Comparison of ENCODE assay signal across 3 cellular contexts in the genomic region with DNA sequence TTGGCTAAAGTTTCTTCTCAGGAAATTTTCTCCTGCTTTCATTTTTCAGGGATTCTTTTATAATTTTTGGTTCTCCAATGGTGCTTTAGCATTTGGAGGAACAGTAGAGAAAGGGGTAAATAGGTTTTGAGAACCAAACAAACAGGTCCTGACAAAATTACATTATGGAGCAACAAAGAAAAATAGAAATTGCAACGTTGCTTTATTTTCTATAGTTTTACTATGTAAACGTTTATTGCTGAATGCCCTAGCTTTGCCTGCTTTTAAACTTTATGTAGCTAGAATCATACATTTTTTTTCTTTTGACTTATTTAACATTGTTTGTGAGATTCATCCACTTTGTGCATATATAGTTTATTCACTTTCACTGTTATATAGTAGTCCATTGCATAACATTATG.
TF ChIP-seq lines count a peak whose summit lies in the region.

No MANE protein-coding gene starts in this region.

TF ChIP-seq in A549, 52 proteins besides CTCF, POLR2A, EP300 and RAD21:
- peak; percentile 86 for TF ChIP-seq MAFK (IDR thresholded peaks at IDR 0.05; ENCODE audit: partially characterized antibody)
- TF ChIP-seq JUN (IDR thresholded peaks at IDR 0.05), result no peak
- TF ChIP-seq NFE2L2 (conservative IDR thresholded peaks at IDR 0.05; ENCODE audit: low read length), result no peak

TF ChIP-seq in IMR-90, 13 proteins besides CTCF, POLR2A, EP300 and RAD21:
- TF ChIP-seq, protein P1, sequence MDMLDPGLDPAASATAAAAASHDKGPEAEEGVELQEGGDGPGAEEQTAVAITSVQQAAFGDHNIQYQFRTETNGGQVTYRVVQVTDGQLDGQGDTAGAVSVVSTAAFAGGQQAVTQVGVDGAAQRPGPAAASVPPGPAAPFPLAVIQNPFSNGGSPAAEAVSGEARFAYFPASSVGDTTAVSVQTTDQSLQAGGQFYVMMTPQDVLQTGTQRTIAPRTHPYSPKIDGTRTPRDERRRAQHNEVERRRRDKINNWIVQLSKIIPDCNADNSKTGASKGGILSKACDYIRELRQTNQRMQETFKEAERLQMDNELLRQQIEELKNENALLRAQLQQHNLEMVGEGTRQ (IDR thresholded peaks at IDR 0.05; ENCODE audit: low read depth, low read length), result no peak
- peak; percentile 80 for TF ChIP-seq MAFK (IDR thresholded peaks at IDR 0.05; ENCODE audit: low read depth, low read length)

TF ChIP-seq in K562, 482 proteins besides CTCF, POLR2A, EP300 and RAD21 (continues in another document):
- TF ChIP-seq HIVEP1 (CRISPR knock-in tag; IDR thresholded peaks at IDR 0.05), result no peak
- TF ChIP-seq NFYB (IDR thresholded peaks at IDR 0.05; ENCODE audit: extremely low read depth, insufficient read length), result no peak
- TF ChIP-seq ETS1 (conservative IDR thresholded peaks at IDR 0.05; ENCODE audit: control insufficient read depth, low read depth, low read length), result no peak
- no peak for TF ChIP-seq ZBTB26 (CRISPR knock-in tag; IDR thresholded peaks at IDR 0.05)
- peak; percentile 53 for TF ChIP-seq ZNF316 (IDR thresholded peaks at IDR 0.05)
- no peak for TF ChIP-seq PTRF (tag; IDR thresholded peaks at IDR 0.05)
- TF ChIP-seq C11orf30 (IDR thresholded peaks at IDR 0.05; ENCODE audit: low read depth), result 0 out of 2 replicates have a peak, but pooled peaks have one; percentile 40
- no peak for TF ChIP-seq HNRNPLL (IDR thresholded peaks at IDR 0.05; ENCODE audit: low read depth, low read length, poor library complexity, severe bottlenecking)
- TF ChIP-seq ZNF24 (IDR thresholded peaks at IDR 0.05), result no peak
- no peak for TF ChIP-seq PYGO2 (tag; IDR thresholded peaks at IDR 0.05)
- TF ChIP-seq TEAD2 (tag; IDR thresholded peaks at IDR 0.05), result no peak
- no peak for TF ChIP-seq FOS (IDR thresholded peaks at IDR 0.05; ENCODE audit: extremely low read depth, insufficient read length)
- no peak for TF ChIP-seq SMAD2 (IDR thresholded peaks at IDR 0.05; ENCODE audit: low read depth, low read length)
- no peak for TF ChIP-seq FOXP1 (CRISPR knock-in tag; IDR thresholded peaks at IDR 0.05)
- TF ChIP-seq FOXM1 (IDR thresholded peaks at IDR 0.05; ENCODE audit: low read depth), result no peak
- TF ChIP-seq FOXM1 (CRISPR knock-in tag; IDR thresholded peaks at IDR 0.05; ENCODE audit: low read depth), result no peak
- TF ChIP-seq ZNF518B (CRISPR knock-in tag; IDR thresholded peaks at IDR 0.05), result no peak
- no peak for TF ChIP-seq PRDM10 (IDR thresholded peaks at IDR 0.05; ENCODE audit: partially characterized antibody)
- TF ChIP-seq PRPF4 (IDR thresholded peaks at IDR 0.05; ENCODE audit: insufficient read depth, low read depth, low read length, poor library complexity, severe bottlenecking), result no peak
- no peak for TF ChIP-seq ZNF436 (CRISPR knock-in tag; IDR thresholded peaks at IDR 0.05)
- no peak for TF ChIP-seq ZBTB33 (CRISPR knock-in tag; IDR thresholded peaks at IDR 0.05)
- TF ChIP-seq MAFF (IDR thresholded peaks at IDR 0.05; ENCODE audit: low read length), result peak; percentile 70
- TF ChIP-seq, protein P2, sequence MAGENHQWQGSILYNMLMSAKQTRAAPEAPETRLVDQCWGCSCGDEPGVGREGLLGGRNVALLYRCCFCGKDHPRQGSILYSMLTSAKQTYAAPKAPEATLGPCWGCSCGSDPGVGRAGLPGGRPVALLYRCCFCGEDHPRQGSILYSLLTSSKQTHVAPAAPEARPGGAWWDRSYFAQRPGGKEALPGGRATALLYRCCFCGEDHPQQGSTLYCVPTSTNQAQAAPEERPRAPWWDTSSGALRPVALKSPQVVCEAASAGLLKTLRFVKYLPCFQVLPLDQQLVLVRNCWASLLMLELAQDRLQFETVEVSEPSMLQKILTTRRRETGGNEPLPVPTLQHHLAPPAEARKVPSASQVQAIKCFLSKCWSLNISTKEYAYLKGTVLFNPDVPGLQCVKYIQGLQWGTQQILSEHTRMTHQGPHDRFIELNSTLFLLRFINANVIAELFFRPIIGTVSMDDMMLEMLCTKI (IDR thresholded peaks at IDR 0.05; ENCODE audit: partially characterized antibody), result no peak
- no peak for TF ChIP-seq HMG20A (CRISPR knock-in tag; conservative IDR thresholded peaks at IDR 0.05)
- TF ChIP-seq, protein P3, sequence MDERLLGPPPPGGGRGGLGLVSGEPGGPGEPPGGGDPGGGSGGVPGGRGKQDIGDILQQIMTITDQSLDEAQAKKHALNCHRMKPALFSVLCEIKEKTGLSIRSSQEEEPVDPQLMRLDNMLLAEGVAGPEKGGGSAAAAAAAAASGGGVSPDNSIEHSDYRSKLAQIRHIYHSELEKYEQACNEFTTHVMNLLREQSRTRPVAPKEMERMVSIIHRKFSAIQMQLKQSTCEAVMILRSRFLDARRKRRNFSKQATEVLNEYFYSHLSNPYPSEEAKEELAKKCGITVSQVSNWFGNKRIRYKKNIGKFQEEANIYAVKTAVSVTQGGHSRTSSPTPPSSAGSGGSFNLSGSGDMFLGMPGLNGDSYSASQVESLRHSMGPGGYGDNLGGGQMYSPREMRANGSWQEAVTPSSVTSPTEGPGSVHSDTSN (CRISPR knock-in tag; IDR thresholded peaks at IDR 0.05; ENCODE audit: low read depth), result no peak
- TF ChIP-seq, protein P3 (tag; conservative IDR thresholded peaks at IDR 0.05; ENCODE audit: low read depth), result no peak
- TF ChIP-seq, protein P4, sequence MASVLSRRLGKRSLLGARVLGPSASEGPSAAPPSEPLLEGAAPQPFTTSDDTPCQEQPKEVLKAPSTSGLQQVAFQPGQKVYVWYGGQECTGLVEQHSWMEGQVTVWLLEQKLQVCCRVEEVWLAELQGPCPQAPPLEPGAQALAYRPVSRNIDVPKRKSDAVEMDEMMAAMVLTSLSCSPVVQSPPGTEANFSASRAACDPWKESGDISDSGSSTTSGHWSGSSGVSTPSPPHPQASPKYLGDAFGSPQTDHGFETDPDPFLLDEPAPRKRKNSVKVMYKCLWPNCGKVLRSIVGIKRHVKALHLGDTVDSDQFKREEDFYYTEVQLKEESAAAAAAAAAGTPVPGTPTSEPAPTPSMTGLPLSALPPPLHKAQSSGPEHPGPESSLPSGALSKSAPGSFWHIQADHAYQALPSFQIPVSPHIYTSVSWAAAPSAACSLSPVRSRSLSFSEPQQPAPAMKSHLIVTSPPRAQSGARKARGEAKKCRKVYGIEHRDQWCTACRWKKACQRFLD (CRISPR knock-in tag; IDR thresholded peaks at IDR 0.05), result no peak
- peak; percentile 60; the same call in 1 of the 2 replicates for TF ChIP-seq MAFK (IDR thresholded peaks at IDR 0.05; ENCODE audit: low read length)
- TF ChIP-seq CCNT2 (IDR thresholded peaks at IDR 0.05; ENCODE audit: borderline replicate concordance, extremely low read depth, insufficient read length, low read depth, low read length), result no peak
- 0 out of 2 replicates have a peak, but pooled peaks have one; percentile 24 for TF ChIP-seq MAFG (tag; conservative IDR thresholded peaks at IDR 0.05)
- no peak for TF ChIP-seq GATAD2B (IDR thresholded peaks at IDR 0.05; ENCODE audit: borderline replicate concordance)
